Comparison of ENCODE assay signal across 19 cellular contexts in the genomic region with DNA sequence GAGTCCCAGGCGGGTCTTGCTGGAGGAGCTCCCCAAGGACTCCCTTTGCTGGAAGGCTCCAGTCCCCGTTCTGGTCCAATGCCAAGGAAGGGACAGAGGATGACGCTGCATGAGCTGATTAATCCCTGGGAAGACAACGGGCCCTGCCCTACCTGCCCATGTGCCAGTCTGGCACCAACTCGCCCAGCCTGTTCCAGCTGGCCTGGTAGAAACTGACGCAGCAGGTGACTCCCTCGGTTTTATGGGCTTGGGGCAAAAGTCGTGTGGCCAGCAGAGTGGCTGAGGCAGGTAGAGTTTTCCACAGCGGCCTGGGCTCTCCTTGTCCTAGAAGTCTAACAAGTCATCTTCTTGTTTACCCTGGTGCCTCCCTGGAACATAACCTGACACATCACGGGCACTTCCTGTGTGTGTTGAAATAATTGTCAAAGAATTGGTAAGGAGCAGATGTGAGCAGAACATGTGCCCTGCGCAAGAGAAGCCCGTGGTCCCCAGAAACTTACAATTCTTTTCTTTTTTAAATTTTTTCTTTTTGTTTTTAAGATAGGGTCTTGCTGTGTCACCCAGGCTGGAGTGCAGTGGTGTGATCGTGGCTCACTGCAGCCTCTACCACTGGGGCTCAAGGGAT. TPM values are rescaled to one million over a fixed set of nuclear protein-coding genes. Genes with fewer than 3 reads are reported as not detected.
DNase-seq lines count a peak whose midpoint lies in the region; ATAC-seq and TF ChIP-seq lines count a peak whose summit lies in the region.
"Had no signal": no experiment of that assay in that cellular context is flagged by ENCODE, and none has a peak within 500 bp of the region (broad histone marks: within the 10 kb centered on the region; RNA-seq: fewer than 3 reads in every experiment).

No MANE protein-coding gene starts in this region.

- H3K4me1 ChIP-seq in heart left ventricle (no peaks in the 10 kb centered on the region), adrenal gland (replicated peaks in 1 of 2) (no peaks in the 10 kb centered on the region), vagina (no peaks in the 10 kb centered on the region), uterus (no peaks in the 10 kb centered on the region)
- H3K4me1 ChIP-seq: spleen had no signal

- TF ChIP-seq CTCF in heart left ventricle (IDR thresholded peaks at IDR 0.05) (no peak), adrenal gland (IDR thresholded peaks at IDR 0.05) (no peak), vagina (IDR thresholded peaks at IDR 0.05) (no peak), uterus (IDR thresholded peaks at IDR 0.05) (no peak)

- H3K4me3 Mint-ChIP-seq in stimulated activated effector memory CD8-positive, alpha-beta T cell treated with anti-CD3 and anti-CD28 coated beads, Interleukin-12 subunit alpha, Interleukin-12 subunit beta, amount 100 ng/mL, for 72 hours, result no peak overlapping the region
- H3K4me3 Mint-ChIP-seq: activated CD4-positive, alpha-beta T cell treated with anti-CD3 and anti-CD28 coated beads, Interleukin-2, amount 10 ng/mL, durations not matched to agents 7 days and 5 days; activated T-helper 1 cell treated with anti-CD3 and anti-CD28 coated beads, Interleukin-12 subunit alpha, Interleukin-12 subunit beta, Interleukin-2, Interleukin-4 antibody, amounts not matched to agents 30 ng/mL and 10 ng/mL and 1 ng/mL, durations not matched to agents 14 hours and 24 hours and 36 hours; HFFc6; memory B cell had no signal

- WGBS in heart left ventricle, 4 donors, result 74 to 83% (median 75%) methylated on average over 8 to 13 of the region's 13 CpGs
- WGBS in adrenal gland, 4 donors, result 56 to 70% (median 62%) methylated on average over 8 to 13 of the region's 13 CpGs

- H3K27me3 ChIP-seq in heart left ventricle, result peaks cover 0 to 6% (median 0%) of the 10 kb centered on the region in 9 donors
- H3K27me3 ChIP-seq in adrenal gland, result no peaks in the 10 kb centered on the region
- no peaks in the 10 kb centered on the region for H3K27me3 ChIP-seq in vagina
- H3K27me3 ChIP-seq in uterus, result no peaks in the 10 kb centered on the region
- H3K27me3 ChIP-seq: MG63 had no signal

- no peaks in the 10 kb centered on the region for H3K9me3 Mint-ChIP-seq in stimulated activated effector memory CD8-positive, alpha-beta T cell treated with anti-CD3 and anti-CD28 coated beads, Interleukin-12 subunit alpha, Interleukin-12 subunit beta, amount 100 ng/mL, for 72 hours
- H3K9me3 Mint-ChIP-seq: activated CD4-positive, alpha-beta T cell treated with anti-CD3 and anti-CD28 coated beads, Interleukin-2, amount 10 ng/mL, durations not matched to agents 7 days and 5 days; activated T-helper 1 cell treated with anti-CD3 and anti-CD28 coated beads, Interleukin-12 subunit alpha, Interleukin-12 subunit beta, Interleukin-2, Interleukin-4 antibody, amounts not matched to agents 30 ng/mL and 10 ng/mL and 1 ng/mL, durations not matched to agents 14 hours and 24 hours and 36 hours; HFFc6; memory B cell had no signal

- H3K4me3 ChIP-seq in heart left ventricle (no peak overlapping the region), adrenal gland (no peak overlapping the region), vagina (no peak overlapping the region), uterus (no peak overlapping the region)
- H3K4me3 ChIP-seq: MG63, spleen, thoracic aorta had no signal

- ATAC-seq in heart left ventricle, result no peak
- ATAC-seq in left lobe of liver, result peak; percentile 98
- ATAC-seq in stimulated activated effector memory CD8-positive, alpha-beta T cell treated with anti-CD3 and anti-CD28 coated beads, Interleukin-12 subunit alpha, Interleukin-12 subunit beta, amount 100 ng/mL, for 72 hours, result no peak

- DNase-seq in cardiac septum (ENCODE audit: low spot score), result peak; percentile 65
- no peak for DNase-seq in heart left ventricle
- peak; percentile 64 to 78 (median 69) for DNase-seq in adrenal gland
- peak; percentile 84 for DNase-seq in left lobe of liver (ENCODE audit: low spot score)
- DNase-seq in vagina (ENCODE audit: extremely low spot score in 2 of 2), result peak; percentile 92 to 97
- no peak for DNase-seq in uterus
- no peak for DNase-seq in stimulated activated effector memory CD8-positive, alpha-beta T cell treated with anti-CD3 and anti-CD28 coated beads, Interleukin-12 subunit alpha, Interleukin-12 subunit beta, amount 100 ng/mL, for 72 hours (ENCODE audit: low spot score in 2 of 2)
- DNase-seq in activated CD4-positive, alpha-beta T cell treated with anti-CD3 and anti-CD28 coated beads for 48 hours, result no peak
- DNase-seq: activated CD4-positive, alpha-beta T cell treated with anti-CD3 and anti-CD28 coated beads, Interleukin-2, amount 10 ng/mL, durations not matched to agents 7 days and 5 days; anterior cingulate cortex; dermis blood vessel endothelial cell; HFFc6; MG63; NCI-H2227 treated with DMSO at 0.1 percent for 48 hours; occipital lobe; spleen had no signal

- H3K9me3 ChIP-seq in heart left ventricle (no peaks in the 10 kb centered on the region), adrenal gland (replicated peaks in 1 of 3) (no peaks in the 10 kb centered on the region), vagina (no peaks in the 10 kb centered on the region), uterus (no peaks in the 10 kb centered on the region)
- H3K9me3 ChIP-seq: MG63, spleen, thoracic aorta had no signal

- H3K36me3 ChIP-seq in heart left ventricle (no peaks in the 10 kb centered on the region), adrenal gland (replicated peaks in 1 of 2) (no peaks in the 10 kb centered on the region), vagina (no peaks in the 10 kb centered on the region), uterus (no peaks in the 10 kb centered on the region)
- H3K36me3 ChIP-seq: MG63, spleen, thoracic aorta had no signal

- H3K27ac Mint-ChIP-seq in stimulated activated effector memory CD8-positive, alpha-beta T cell treated with anti-CD3 and anti-CD28 coated beads, Interleukin-12 subunit alpha, Interleukin-12 subunit beta, amount 100 ng/mL, for 72 hours, result no peak overlapping the region
- H3K27ac Mint-ChIP-seq: activated CD4-positive, alpha-beta T cell treated with anti-CD3 and anti-CD28 coated beads, Interleukin-2, amount 10 ng/mL, durations not matched to agents 7 days and 5 days; activated T-helper 1 cell treated with anti-CD3 and anti-CD28 coated beads, Interleukin-12 subunit alpha, Interleukin-12 subunit beta, Interleukin-2, Interleukin-4 antibody, amounts not matched to agents 30 ng/mL and 10 ng/mL and 1 ng/mL, durations not matched to agents 14 hours and 24 hours and 36 hours; HFFc6; memory B cell had no signal

- TF ChIP-seq POLR2A in heart left ventricle (IDR thresholded peaks at IDR 0.05), result no peak
- no peak for TF ChIP-seq POLR2A in adrenal gland (IDR thresholded peaks at IDR 0.05)
- TF ChIP-seq POLR2A in vagina (IDR thresholded peaks at IDR 0.05), result no peak
- no peak for TF ChIP-seq POLR2A in uterus (IDR thresholded peaks at IDR 0.05)

- intact Hi-C loops in cardiac septum (cut with DNase I) (no loop called here), heart left ventricle (cut with DNase I) (no loop called here), adrenal gland (cut with DNase I) (no loop called here), vagina (cut with DNase I) (no loop called here), uterus (cut with DNase I; ENCODE audit: low total_unique reads) (no loop called here)

- no peaks in the 10 kb centered on the region for H3K4me1 Mint-ChIP-seq in stimulated activated effector memory CD8-positive, alpha-beta T cell treated with anti-CD3 and anti-CD28 coated beads, Interleukin-12 subunit alpha, Interleukin-12 subunit beta, amount 100 ng/mL, for 72 hours
- H3K4me1 Mint-ChIP-seq: activated CD4-positive, alpha-beta T cell treated with anti-CD3 and anti-CD28 coated beads, Interleukin-2, amount 10 ng/mL, durations not matched to agents 7 days and 5 days; memory B cell had no signal

- no peak overlapping the region for H3K27ac ChIP-seq in heart left ventricle
- no peak overlapping the region for H3K27ac ChIP-seq in adrenal gland
- peak overlapping the region; percentile 64 for H3K27ac ChIP-seq in vagina
- H3K27ac ChIP-seq in uterus, result no peak overlapping the region
- H3K27ac ChIP-seq: spleen, thoracic aorta had no signal

- no peaks in the 10 kb centered on the region for H3K36me3 Mint-ChIP-seq in stimulated activated effector memory CD8-positive, alpha-beta T cell treated with anti-CD3 and anti-CD28 coated beads, Interleukin-12 subunit alpha, Interleukin-12 subunit beta, amount 100 ng/mL, for 72 hours
- H3K36me3 Mint-ChIP-seq: memory B cell had no signal

RNA-seq across cellular contexts. Expression of a gene that starts 20.3 kb away (rescaled TPM):
- total RNA-seq in cardiac septum (28.3 TPM), heart left ventricle (10 to 100 TPM; 18.8 to 58.3 (median 34.5) TPM), adrenal gland (10 to 100 TPM; 19.7 to 36.2 (median 24.3) TPM), left lobe of liver (12.7 TPM), vagina (21.6 TPM), uterus (10 to 100 TPM in 3 of 4 donors, 1 to 10 TPM in 1; 5.9 to 23.3 (median 14.8) TPM)
- polyA plus RNA-seq in heart left ventricle (10 to 100 TPM in 1 of 2 donors, 1 to 10 TPM in 1; 6.3 to 10.1 TPM), adrenal gland (10 to 100 TPM in 1 of 3 donors, 1 to 10 TPM in 2; 3.4 to 16.5 (median 5.6) TPM)

Comparison
In these comparisons a context has a peak if more than half of its experiments do, and no peak if none do; other contexts are left out.
1. DNase-seq: peak in cardiac septum (single experiment), adrenal gland (7 of 7), left lobe of liver (single experiment) and vagina (2 of 2); none in heart left ventricle (0 of 5), uterus (0 of 2), stimulated activated effector memory CD8-positive, alpha-beta T cell treated with anti-CD3 and anti-CD28 coated beads, Interleukin-12 subunit alpha, Interleukin-12 subunit beta, amount 100 ng/mL, for 72 hours (0 of 2) and activated CD4-positive, alpha-beta T cell treated with anti-CD3 and anti-CD28 coated beads for 48 hours (single experiment).